20 cellular contexts compared by ENCODE assay signal in genomic region chrX:16466640-16467432, GRCh38.
DNase-seq lines count a peak whose midpoint lies in the region; ATAC-seq lines count a peak whose summit lies in the region.
"Had no signal": no experiment of that assay in that cellular context is flagged by ENCODE, and none has a peak within 500 bp of the region (broad histone marks: within the 10 kb centered on the region; RNA-seq: fewer than 3 reads in every experiment).

No MANE protein-coding gene starts in this region.

- intact Hi-C loops in left colon (cut with DNase I, micrococcal nuclease): no loop called here

- peak; percentile 81 for DNase-seq in EH (ENCODE audit: low read depth)
- DNase-seq in M059J (ENCODE audit: low read depth): peak; percentile 92
- DNase-seq in astrocyte of the hippocampus (ENCODE audit: low read depth, low spot score): peak; percentile 48
- peak; percentile 56 for DNase-seq in kidney tubule cell (ENCODE audit: low spot score)
- no peak for DNase-seq in effector CD8-positive, alpha-beta T cell (lab: John Stamatoyannopoulos, UW)
- no peak for DNase-seq in activated CD4-positive, CD25-positive, alpha-beta regulatory T cell (lab: John Stamatoyannopoulos, UW)
- no peak for DNase-seq in left colon
- DNase-seq: activated CD8-positive, alpha-beta T cell treated with anti-CD3 and anti-CD28 coated beads, Interleukin-2, amount 10 ng/mL, durations not matched to agents 7 days and 5 days; AML-193; anterior cingulate cortex; H7; NCI-H1105; NCI-H2171; NCI-H774; stimulated activated CD4-positive, alpha-beta T cell treated with anti-CD3 and anti-CD28 coated beads, Interleukin-4, amount 100 ng/mL, for 1 hour; stimulated activated CD8-positive, alpha-beta memory T cell treated with anti-CD3 and anti-CD28 coated beads, Interleukin-4, amount 100 ng/mL, for 48 hours; testis; WERI-Rb-1 had no signal

- ATAC-seq in GM21529 (IDR thresholded peaks at IDR 0.05; ENCODE audit: unreplicated experiment): no peak
- no peak for ATAC-seq in left colon
- ATAC-seq: activated CD8-positive, alpha-beta T cell treated with anti-CD3 and anti-CD28 coated beads, Interleukin-2, amount 10 ng/mL, durations not matched to agents 7 days and 5 days; left lobe of liver had no signal

Comparison
In these comparisons a context has a peak if more than half of its experiments do, and no peak if none do; other contexts are left out.
1. DNase-seq: peak in EH (single experiment), M059J (single experiment), astrocyte of the hippocampus (single experiment) and kidney tubule cell (single experiment); none in effector CD8-positive, alpha-beta T cell (single experiment), activated CD4-positive, CD25-positive, alpha-beta regulatory T cell (0 of 4) and left colon (0 of 2).